8 cellular contexts compared by ENCODE assay signal in genomic region chr3:142724682-142725351, GRCh38. TPM values are rescaled to one million over a fixed set of nuclear protein-coding genes. Genes with fewer than 3 reads are reported as not detected.
DNase-seq lines count a peak whose midpoint lies in the region; ATAC-seq and TF ChIP-seq lines count a peak whose summit lies in the region.

No MANE protein-coding gene starts in this region.

- intact Hi-C loops in lower leg skin (cut with DNase I; ENCODE audit: low total_unique reads) = no loop called here

- no peaks in the 10 kb centered on the region for H3K36me3 Mint-ChIP-seq in T-helper 2 cell treated with Interferon-gamma antibody and Interleukin-4, amounts not matched to agents 5 μg/mL and 100 μg/mL, for 36 hours (ENCODE audit: low read depth)

- ATAC-seq in GM21367 (IDR thresholded peaks at IDR 0.05; ENCODE audit: unreplicated experiment) = peak; percentile 12
- no peak for ATAC-seq in GM18867 (IDR thresholded peaks at IDR 0.05; ENCODE audit: unreplicated experiment)

- DNase-seq in COLO668 (lab: John Stamatoyannopoulos, UW; ENCODE audit: unreplicated experiment) = peak; percentile 35
- DNase-seq in HuH-7.5 (ENCODE audit: low spot score) = peak; percentile 35
- no peak for DNase-seq in T-helper 2 cell treated with Interferon-gamma antibody and Interleukin-4, amounts not matched to agents 5 μg/mL and 100 μg/mL, for 36 hours (ENCODE audit: low spot score)
- DNase-seq in effector CD4-positive, alpha-beta T cell = peak; percentile 3
- DNase-seq in lower leg skin (ENCODE audit: low spot score in 2 of 2) = peak; percentile 21 to 86
- peak; percentile 1 for DNase-seq in stimulated activated naive CD4-positive, alpha-beta T cell treated with Interleukin-2 at 50 U/mL for 16 hours (lab: John Stamatoyannopoulos, UW)

- 2 to 4% methylated on average over 35 of the region's 35 CpGs for WGBS in lower leg skin, 2 donors

- no peak for TF ChIP-seq POLR2A in lower leg skin (IDR thresholded peaks at IDR 0.05)

- peaks cover 5% of the 10 kb centered on the region for H3K4me1 Mint-ChIP-seq in T-helper 2 cell treated with Interferon-gamma antibody and Interleukin-4, amounts not matched to agents 5 μg/mL and 100 μg/mL, for 36 hours (ENCODE audit: low read depth)

- peak overlapping the region; percentile 71 for H3K4me3 ChIP-seq in lower leg skin (ENCODE audit: low read depth, poor library complexity, severe bottlenecking)

- no peak for TF ChIP-seq CTCF in lower leg skin (IDR thresholded peaks at IDR 0.05)

- H3K27ac Mint-ChIP-seq in T-helper 2 cell treated with Interferon-gamma antibody and Interleukin-4, amounts not matched to agents 5 μg/mL and 100 μg/mL, for 36 hours = peak overlapping the region; percentile 87

- no peaks in the 10 kb centered on the region for H3K9me3 Mint-ChIP-seq in T-helper 2 cell treated with Interferon-gamma antibody and Interleukin-4, amounts not matched to agents 5 μg/mL and 100 μg/mL, for 36 hours

- H3K27me3 Mint-ChIP-seq in T-helper 2 cell treated with Interferon-gamma antibody and Interleukin-4, amounts not matched to agents 5 μg/mL and 100 μg/mL, for 36 hours (ENCODE audit: low read depth) = peaks cover 57% of the 10 kb centered on the region

- H3K4me3 Mint-ChIP-seq in T-helper 2 cell treated with Interferon-gamma antibody and Interleukin-4, amounts not matched to agents 5 μg/mL and 100 μg/mL, for 36 hours = peak overlapping the region; percentile 85

RNA-seq across cellular contexts. Expression of gene TRPC1, which starts 1.0 kb away (rescaled TPM):
- 1 to 10 TPM; 2.7 to 5.5 (median 4.7) TPM for total RNA-seq in lower leg skin
